10 cellular contexts compared by ENCODE assay signal in the genomic region with DNA sequence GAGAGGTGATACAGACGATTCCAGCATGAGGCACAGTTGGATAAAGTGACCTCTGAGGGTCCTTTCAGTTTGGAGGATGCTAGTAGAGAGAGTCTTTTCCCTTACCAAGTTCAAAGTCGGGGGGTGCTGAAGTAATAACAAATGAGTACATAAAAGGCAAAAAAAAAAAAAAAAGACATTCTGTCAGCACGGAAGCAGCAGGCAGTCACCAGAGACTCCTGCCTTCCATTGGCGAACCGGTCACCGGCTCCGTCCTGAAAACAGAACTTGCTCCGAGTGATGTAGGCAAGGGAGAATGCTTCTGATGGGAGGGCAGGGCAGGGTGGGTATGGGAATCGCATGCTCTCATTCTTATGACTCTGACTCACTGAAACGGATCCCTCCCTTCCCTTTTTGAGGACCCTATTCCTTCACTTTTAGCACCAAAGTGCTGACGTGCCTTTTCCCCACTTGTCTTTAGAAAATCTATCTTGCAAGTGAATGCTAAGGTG.
DNase-seq lines count a peak whose midpoint lies in the region; TF ChIP-seq lines count a peak whose summit lies in the region.
"Had no signal": no experiment of that assay in that cellular context is flagged by ENCODE, and none has a peak within 500 bp of the region (broad histone marks: within the 10 kb centered on the region; RNA-seq: fewer than 3 reads in every experiment).

No MANE protein-coding gene starts in this region.

- no peak overlapping the region for H3K27ac Mint-ChIP-seq in T-helper 2 cell treated with Interferon-gamma antibody and Interleukin-4, amounts not matched to agents 5 μg/mL and 100 μg/mL, for 36 hours
- H3K27ac Mint-ChIP-seq in activated naive CD4-positive, alpha-beta T cell treated with anti-CD3 and anti-CD28 coated beads for 36 hours, result no peak overlapping the region

- H3K4me3 ChIP-seq in WI38 (ENCODE audit: low read depth, low read length) (peak overlapping the region; percentile 29), suprapubic skin (no peak overlapping the region)
- H3K4me3 ChIP-seq: pancreas had no signal

- intact Hi-C loops in activated naive CD4-positive, alpha-beta T cell treated with anti-CD3 and anti-CD28 coated beads for 36 hours (cut with micrococcal nuclease), result no loop called here

- no peak for TF ChIP-seq CTCF in WI38 (IDR thresholded peaks at IDR 0.05; ENCODE audit: low read depth, low read length)
- TF ChIP-seq CTCF in suprapubic skin (IDR thresholded peaks at IDR 0.05), result no peak

- peak overlapping the region; percentile 15 for H3K27ac ChIP-seq in suprapubic skin
- H3K27ac ChIP-seq: pancreas had no signal

- peaks cover 47% of the 10 kb centered on the region for H3K4me1 Mint-ChIP-seq in T-helper 2 cell treated with Interferon-gamma antibody and Interleukin-4, amounts not matched to agents 5 μg/mL and 100 μg/mL, for 36 hours (ENCODE audit: low read depth)
- peaks cover 12% of the 10 kb centered on the region for H3K4me1 Mint-ChIP-seq in activated naive CD4-positive, alpha-beta T cell treated with anti-CD3 and anti-CD28 coated beads for 36 hours (ENCODE audit: low read depth)

- TF ChIP-seq EP300 in suprapubic skin (IDR thresholded peaks at IDR 0.05), result no peak

- H3K36me3 Mint-ChIP-seq in T-helper 2 cell treated with Interferon-gamma antibody and Interleukin-4, amounts not matched to agents 5 μg/mL and 100 μg/mL, for 36 hours (ENCODE audit: low read depth), result no peaks in the 10 kb centered on the region
- H3K36me3 Mint-ChIP-seq in activated naive CD4-positive, alpha-beta T cell treated with anti-CD3 and anti-CD28 coated beads for 36 hours (ENCODE audit: low read depth), result no peaks in the 10 kb centered on the region

- no peaks in the 10 kb centered on the region for H3K27me3 ChIP-seq in suprapubic skin

- H3K4me1 ChIP-seq in suprapubic skin, result peaks cover 12% of the 10 kb centered on the region
- H3K4me1 ChIP-seq: pancreas had no signal

- no peaks in the 10 kb centered on the region for H3K9me3 Mint-ChIP-seq in T-helper 2 cell treated with Interferon-gamma antibody and Interleukin-4, amounts not matched to agents 5 μg/mL and 100 μg/mL, for 36 hours
- H3K9me3 Mint-ChIP-seq in activated naive CD4-positive, alpha-beta T cell treated with anti-CD3 and anti-CD28 coated beads for 36 hours, result no peaks in the 10 kb centered on the region

- WGBS in suprapubic skin, result 22% methylated on average over 11 of the region's 11 CpGs

- peaks cover 34% of the 10 kb centered on the region for H3K27me3 Mint-ChIP-seq in T-helper 2 cell treated with Interferon-gamma antibody and Interleukin-4, amounts not matched to agents 5 μg/mL and 100 μg/mL, for 36 hours (ENCODE audit: low read depth)
- peaks cover 45% of the 10 kb centered on the region for H3K27me3 Mint-ChIP-seq in activated naive CD4-positive, alpha-beta T cell treated with anti-CD3 and anti-CD28 coated beads for 36 hours (ENCODE audit: low read depth)

- H3K9me3 ChIP-seq in suprapubic skin, result no peaks in the 10 kb centered on the region
- H3K9me3 ChIP-seq: pancreas had no signal

- H3K36me3 ChIP-seq in suprapubic skin, result no peaks in the 10 kb centered on the region
- H3K36me3 ChIP-seq: pancreas had no signal

- CTCF ChIA-PET in activated naive CD4-positive, alpha-beta T cell treated with anti-CD3 and anti-CD28 coated beads for 36 hours (lab: Charles Lee), result no interaction called here

- DNase-seq in T-helper 2 cell treated with Interferon-gamma antibody and Interleukin-4, amounts not matched to agents 5 μg/mL and 100 μg/mL, for 36 hours (ENCODE audit: low spot score), result no peak
- DNase-seq in T-helper 2 cell, result no peak
- peak; percentile 74 for DNase-seq in hepatic stellate cell (ENCODE audit: low spot score)
- peak in 1 of 2 donors; percentile 66 for DNase-seq in suprapubic skin (ENCODE audit: low spot score in 2 of 2)
- no peak for DNase-seq in NK-92 (lab: John Stamatoyannopoulos, UW; ENCODE audit: unreplicated experiment)
- DNase-seq in erythroblast (lab: John Stamatoyannopoulos, UW), result no peak
- no peak for DNase-seq in activated naive CD4-positive, alpha-beta T cell treated with anti-CD3 and anti-CD28 coated beads for 36 hours
- DNase-seq: NCI-H510A, pancreas had no signal

- peak overlapping the region; percentile 57 for H3K4me3 Mint-ChIP-seq in T-helper 2 cell treated with Interferon-gamma antibody and Interleukin-4, amounts not matched to agents 5 μg/mL and 100 μg/mL, for 36 hours
- H3K4me3 Mint-ChIP-seq in activated naive CD4-positive, alpha-beta T cell treated with anti-CD3 and anti-CD28 coated beads for 36 hours, result no peak overlapping the region

- TF ChIP-seq POLR2A in suprapubic skin (IDR thresholded peaks at IDR 0.05) (no peak), erythroblast (IDR thresholded peaks at IDR 0.05; ENCODE audit: low read length) (no peak)
